In the genomic region with DNA sequence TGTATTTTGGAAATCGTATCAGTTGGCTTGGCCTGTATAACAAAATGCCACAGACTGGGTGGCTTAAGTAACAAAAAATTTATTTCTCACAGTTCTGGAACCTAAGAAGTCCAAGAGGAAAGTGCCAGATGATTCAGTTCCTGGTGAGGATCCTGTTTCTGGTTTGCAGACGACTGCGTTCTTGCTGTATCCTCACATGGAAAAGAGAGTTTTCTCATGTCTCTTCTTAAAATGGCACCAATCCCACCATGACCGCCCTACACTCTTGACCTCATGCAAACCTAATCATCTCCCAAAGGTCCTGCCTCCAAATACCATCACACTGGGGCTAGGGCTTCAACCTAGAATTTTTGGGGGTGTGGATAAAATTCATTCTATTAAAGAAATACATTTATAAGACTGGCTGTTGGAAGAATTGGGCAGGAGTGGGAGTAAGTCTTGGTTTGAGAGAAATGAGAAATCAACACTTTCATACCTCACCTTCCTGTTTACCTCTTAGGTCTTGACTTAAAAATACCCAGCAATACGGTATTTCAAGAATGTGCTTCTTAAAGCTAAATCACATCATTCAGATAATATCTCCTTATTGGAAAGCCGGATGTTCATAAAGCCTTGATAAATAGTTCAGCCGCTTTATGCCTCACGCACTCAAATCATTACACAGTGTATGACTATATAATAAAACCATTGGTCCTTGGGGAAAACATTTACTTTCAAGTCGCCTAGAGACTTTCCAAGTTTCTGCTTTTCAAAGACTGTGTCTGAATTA, we compare ENCODE assay signal across 15 cellular contexts. TPM values are rescaled to one million over a fixed set of nuclear protein-coding genes. Genes with fewer than 3 reads are reported as not detected.
DNase-seq lines count a peak whose midpoint lies in the region; ATAC-seq and TF ChIP-seq lines count a peak whose summit lies in the region.
"Had no signal": no experiment of that assay in that cellular context is flagged by ENCODE, and none has a peak within 500 bp of the region (broad histone marks: within the 10 kb centered on the region; RNA-seq: fewer than 3 reads in every experiment).

No MANE protein-coding gene starts in this region.

- H3K27ac Mint-ChIP-seq in activated CD8-positive, alpha-beta memory T cell treated with anti-CD3 and anti-CD28 coated beads, Interleukin-2, amount 10 ng/mL, durations not matched to agents 7 days and 5 days, result peak overlapping the region; percentile 28
- no peak overlapping the region for H3K27ac Mint-ChIP-seq in activated CD8-positive, alpha-beta T cell treated with anti-CD3 and anti-CD28 coated beads for 36 hours
- H3K27ac Mint-ChIP-seq: dendritic cell treated with granulocyte-macrophage colony-stimulating factor and Interleukin-4, amounts not matched to agents 40 ng/mL and 50 ng/mL, for 4 days; natural killer cell had no signal

- POLR2A ChIA-PET in activated CD8-positive, alpha-beta T cell treated with anti-CD3 and anti-CD28 coated beads for 36 hours (lab: Charles Lee), result no interaction called here

- no peak for ATAC-seq in activated CD8-positive, alpha-beta memory T cell treated with anti-CD3 and anti-CD28 coated beads, Interleukin-2, amount 10 ng/mL, durations not matched to agents 7 days and 5 days
- ATAC-seq in HG02763 (IDR thresholded peaks at IDR 0.05; ENCODE audit: unreplicated experiment), result peak; percentile 58
- ATAC-seq in HG03520 (IDR thresholded peaks at IDR 0.05; ENCODE audit: unreplicated experiment), result peak; percentile 58
- no peak for ATAC-seq in activated CD8-positive, alpha-beta T cell treated with anti-CD3 and anti-CD28 coated beads for 36 hours
- ATAC-seq: natural killer cell had no signal

- peaks cover 2% of the 10 kb centered on the region for H3K9me3 Mint-ChIP-seq in activated CD8-positive, alpha-beta memory T cell treated with anti-CD3 and anti-CD28 coated beads, Interleukin-2, amount 10 ng/mL, durations not matched to agents 7 days and 5 days (ENCODE audit: low read depth)
- H3K9me3 Mint-ChIP-seq in activated CD8-positive, alpha-beta T cell treated with anti-CD3 and anti-CD28 coated beads for 36 hours, result peaks cover 2% of the 10 kb centered on the region
- H3K9me3 Mint-ChIP-seq: dendritic cell treated with granulocyte-macrophage colony-stimulating factor and Interleukin-4, amounts not matched to agents 40 ng/mL and 50 ng/mL, for 4 days; natural killer cell had no signal

- CTCF ChIA-PET in activated CD8-positive, alpha-beta memory T cell treated with anti-CD3 and anti-CD28 coated beads, Interleukin-2, amount 10 ng/mL, durations not matched to agents 7 days and 5 days (lab: Charles Lee), result no interaction called here
- CTCF ChIA-PET in activated CD8-positive, alpha-beta T cell treated with anti-CD3 and anti-CD28 coated beads for 36 hours (lab: Charles Lee), result no interaction called here

- no peak for TF ChIP-seq CTCF in activated CD8-positive, alpha-beta T cell treated with anti-CD3 and anti-CD28 coated beads for 36 hours (IDR thresholded peaks at IDR 0.05)

- H3K36me3 Mint-ChIP-seq in activated CD8-positive, alpha-beta memory T cell treated with anti-CD3 and anti-CD28 coated beads, Interleukin-2, amount 10 ng/mL, durations not matched to agents 7 days and 5 days, result peaks cover 6% of the 10 kb centered on the region
- H3K36me3 Mint-ChIP-seq in activated CD8-positive, alpha-beta T cell treated with anti-CD3 and anti-CD28 coated beads for 36 hours (ENCODE audit: low read depth), result no peaks in the 10 kb centered on the region
- H3K36me3 Mint-ChIP-seq: natural killer cell had no signal

- intact Hi-C loops in activated CD8-positive, alpha-beta T cell treated with anti-CD3 and anti-CD28 coated beads for 36 hours (cut with micrococcal nuclease), result no loop called here

- DNase-seq in activated CD8-positive, alpha-beta memory T cell treated with anti-CD3 and anti-CD28 coated beads, Interleukin-2, amount 10 ng/mL, durations not matched to agents 7 days and 5 days, result no peak
- DNase-seq in activated CD8-positive, alpha-beta memory T cell treated with anti-CD3 and anti-CD28 coated beads, Interleukin-2, amount 50 U/mL, for 4 hours, result no peak
- DNase-seq in NCI-H82 (lab: John Stamatoyannopoulos, UW), result no peak
- no peak for DNase-seq in NCI-H446 (lab: John Stamatoyannopoulos, UW)
- DNase-seq in activated CD8-positive, alpha-beta T cell treated with anti-CD3 and anti-CD28 coated beads for 36 hours, result no peak
- no peak for DNase-seq in NCI-H345 (lab: John Stamatoyannopoulos, UW)
- DNase-seq: DMS153, foreskin melanocyte, Kasumi-1, natural killer cell, Peyer's patch, transverse colon had no signal

- peaks cover 9% of the 10 kb centered on the region for H3K4me1 Mint-ChIP-seq in activated CD8-positive, alpha-beta memory T cell treated with anti-CD3 and anti-CD28 coated beads, Interleukin-2, amount 10 ng/mL, durations not matched to agents 7 days and 5 days
- peaks cover 16% of the 10 kb centered on the region for H3K4me1 Mint-ChIP-seq in activated CD8-positive, alpha-beta T cell treated with anti-CD3 and anti-CD28 coated beads for 36 hours (ENCODE audit: low read depth)

- peaks cover 7% of the 10 kb centered on the region for H3K27me3 Mint-ChIP-seq in activated CD8-positive, alpha-beta memory T cell treated with anti-CD3 and anti-CD28 coated beads, Interleukin-2, amount 10 ng/mL, durations not matched to agents 7 days and 5 days
- H3K27me3 Mint-ChIP-seq in activated CD8-positive, alpha-beta T cell treated with anti-CD3 and anti-CD28 coated beads for 36 hours, result no peaks in the 10 kb centered on the region

- H3K4me3 Mint-ChIP-seq in activated CD8-positive, alpha-beta memory T cell treated with anti-CD3 and anti-CD28 coated beads, Interleukin-2, amount 10 ng/mL, durations not matched to agents 7 days and 5 days, result no peak overlapping the region
- H3K4me3 Mint-ChIP-seq in activated CD8-positive, alpha-beta T cell treated with anti-CD3 and anti-CD28 coated beads for 36 hours, result no peak overlapping the region
- H3K4me3 Mint-ChIP-seq: dendritic cell treated with granulocyte-macrophage colony-stimulating factor and Interleukin-4, amounts not matched to agents 40 ng/mL and 50 ng/mL, for 4 days; natural killer cell had no signal

RNA-seq across cellular contexts. Expression of gene PTTG1, which starts 28.7 kb away (rescaled TPM):
- total RNA-seq in activated CD8-positive, alpha-beta memory T cell treated with anti-CD3 and anti-CD28 coated beads, Interleukin-2, amount 10 ng/mL, durations not matched to agents 7 days and 5 days, result 100 to 1,000 TPM; 204 to 212 TPM
- 100 to 1,000 TPM; 132 to 139 TPM for total RNA-seq in activated CD8-positive, alpha-beta T cell treated with anti-CD3 and anti-CD28 coated beads for 36 hours

RNA-seq across cellular contexts. Expression of gene SLU7, which starts 31.5 kb away (rescaled TPM):
- 10 to 100 TPM; 50.1 to 54.6 TPM for total RNA-seq in activated CD8-positive, alpha-beta memory T cell treated with anti-CD3 and anti-CD28 coated beads, Interleukin-2, amount 10 ng/mL, durations not matched to agents 7 days and 5 days
- 10 to 100 TPM; 38.4 to 40.9 TPM for total RNA-seq in activated CD8-positive, alpha-beta T cell treated with anti-CD3 and anti-CD28 coated beads for 36 hours

RNA-seq across cellular contexts. Expression of gene FAM200C, which starts 50.5 kb away (rescaled TPM):
- total RNA-seq in activated CD8-positive, alpha-beta memory T cell treated with anti-CD3 and anti-CD28 coated beads, Interleukin-2, amount 10 ng/mL, durations not matched to agents 7 days and 5 days, result under 1 TPM; 0.61 to 0.88 TPM
- under 1 TPM; 0.83 to 0.97 TPM for total RNA-seq in activated CD8-positive, alpha-beta T cell treated with anti-CD3 and anti-CD28 coated beads for 36 hours

Comparison
In these comparisons a context has a peak if more than half of its experiments do, and no peak if none do; other contexts are left out.
1. ATAC-seq: peak in HG02763 (single experiment) and HG03520 (single experiment); none in activated CD8-positive, alpha-beta memory T cell treated with anti-CD3 and anti-CD28 coated beads, Interleukin-2, amount 10 ng/mL, durations not matched to agents 7 days and 5 days (single experiment) and activated CD8-positive, alpha-beta T cell treated with anti-CD3 and anti-CD28 coated beads for 36 hours (single experiment).